1 cellular context compared by ENCODE assay signal in genomic region chr1:160670701-160671100, GRCh38.
TF ChIP-seq lines count a peak whose summit lies in the region.

No MANE protein-coding gene starts in this region.

TF ChIP-seq in GM23338, 12 proteins besides CTCF, POLR2A, EP300 and RAD21:
- TF ChIP-seq JUNB (IDR thresholded peaks at IDR 0.05; ENCODE audit: unreplicated experiment), result no peak
- TF ChIP-seq, protein P1, sequence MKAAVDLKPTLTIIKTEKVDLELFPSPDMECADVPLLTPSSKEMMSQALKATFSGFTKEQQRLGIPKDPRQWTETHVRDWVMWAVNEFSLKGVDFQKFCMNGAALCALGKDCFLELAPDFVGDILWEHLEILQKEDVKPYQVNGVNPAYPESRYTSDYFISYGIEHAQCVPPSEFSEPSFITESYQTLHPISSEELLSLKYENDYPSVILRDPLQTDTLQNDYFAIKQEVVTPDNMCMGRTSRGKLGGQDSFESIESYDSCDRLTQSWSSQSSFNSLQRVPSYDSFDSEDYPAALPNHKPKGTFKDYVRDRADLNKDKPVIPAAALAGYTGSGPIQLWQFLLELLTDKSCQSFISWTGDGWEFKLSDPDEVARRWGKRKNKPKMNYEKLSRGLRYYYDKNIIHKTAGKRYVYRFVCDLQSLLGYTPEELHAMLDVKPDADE (IDR thresholded peaks at IDR 0.05), result no peak
- no peak for TF ChIP-seq EZH2phosphoT487 (IDR thresholded peaks at IDR 0.05; ENCODE audit: unreplicated experiment)
- no peak for TF ChIP-seq CREB1 (CRISPR knock-in tag; IDR thresholded peaks at IDR 0.05; ENCODE audit: low read depth)
- no peak for TF ChIP-seq POLR2AphosphoS5 (IDR thresholded peaks at IDR 0.05; ENCODE audit: low read depth)
- TF ChIP-seq REST (IDR thresholded peaks at IDR 0.05; ENCODE audit: unreplicated experiment), result no peak
- no peak for TF ChIP-seq STAT1 (IDR thresholded peaks at IDR 0.05; ENCODE audit: unreplicated experiment)
- no peak for TF ChIP-seq ZNF114 (CRISPR knock-in tag; IDR thresholded peaks at IDR 0.05)
- no peak for TF ChIP-seq EZH2 (IDR thresholded peaks at IDR 0.05; ENCODE audit: low read depth, unreplicated experiment)
- TF ChIP-seq NANOG (IDR thresholded peaks at IDR 0.05; ENCODE audit: borderline replicate concordance), result no peak
